Comparison of ENCODE assay signal across 2 cellular contexts in genomic region chr1:227298532-227299174, GRCh38.
TF ChIP-seq lines count a peak whose summit lies in the region.

No MANE protein-coding gene starts in this region.

TF ChIP-seq in IMR-90, 13 proteins besides CTCF, POLR2A, EP300 and RAD21:
- TF ChIP-seq FOS (IDR thresholded peaks at IDR 0.05; ENCODE audit: low read depth, low read length) (no peak), RCOR1 (IDR thresholded peaks at IDR 0.05; ENCODE audit: insufficient replicate concordance, low read length) (no peak), MAZ (IDR thresholded peaks at IDR 0.05; ENCODE audit: borderline replicate concordance, low read depth, low read length) (no peak), ELK1 (IDR thresholded peaks at IDR 0.05; ENCODE audit: borderline replicate concordance, low read depth, low read length) (no peak), USF2 (IDR thresholded peaks at IDR 0.05; ENCODE audit: low read depth, low read length) (no peak), MAFK (IDR thresholded peaks at IDR 0.05; ENCODE audit: low read depth, low read length) (no peak), RFX5 (IDR thresholded peaks at IDR 0.05; ENCODE audit: low read depth, low read length) (no peak), NFE2L2 (IDR thresholded peaks at IDR 0.05; ENCODE audit: low read depth, low read length) (no peak), BHLHE40 (IDR thresholded peaks at IDR 0.05; ENCODE audit: low read depth, low read length) (no peak)

TF ChIP-seq in GM12878, 131 proteins besides CTCF, POLR2A, EP300 and RAD21:
- TF ChIP-seq CBX5 (IDR thresholded peaks at IDR 0.05; ENCODE audit: low read depth) (no peak), CUX1 (IDR thresholded peaks at IDR 0.05; ENCODE audit: insufficient replicate concordance, low read depth, low read length) (no peak), NBN (IDR thresholded peaks at IDR 0.05) (no peak), POLR2AphosphoS2 (IDR thresholded peaks at IDR 0.05; ENCODE audit: low read depth, low read length) (no peak), CBX3 (IDR thresholded peaks at IDR 0.05; ENCODE audit: borderline replicate concordance, low read depth) (no peak), BACH1 (IDR thresholded peaks at IDR 0.05; ENCODE audit: borderline replicate concordance) (no peak), ATF2 (IDR thresholded peaks at IDR 0.05; ENCODE audit: low read length) (no peak), TCF7 (IDR thresholded peaks at IDR 0.05; ENCODE audit: borderline replicate concordance) (no peak), SP1 (IDR thresholded peaks at IDR 0.05; ENCODE audit: low read depth, low read length) (no peak), IRF4 (IDR thresholded peaks at IDR 0.05; ENCODE audit: low read depth, low read length) (no peak)
TF ChIP-seq in GM12878: peak in this region for 0.
